ENCODE assay signal across 3 cellular contexts in the genomic region with DNA sequence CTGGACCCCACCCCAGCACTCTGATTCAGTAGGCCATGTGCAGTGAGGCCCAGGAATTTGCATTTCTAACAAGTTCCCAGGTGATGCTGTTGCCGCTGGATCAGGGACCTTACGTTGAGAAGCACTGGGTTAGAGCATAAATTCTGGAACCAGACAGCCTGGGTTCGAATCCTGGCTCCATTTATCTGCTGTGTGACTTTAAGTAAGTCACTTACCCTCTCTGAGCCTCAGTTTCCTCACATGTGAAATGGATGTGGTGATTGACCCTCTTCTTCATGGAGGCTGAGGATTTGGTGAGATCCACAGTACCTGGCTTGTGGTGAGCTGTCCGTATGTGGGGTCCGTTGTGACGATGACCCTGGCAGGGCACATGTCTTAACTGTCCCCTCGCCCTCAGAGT.
TF ChIP-seq lines count a peak whose summit lies in the region.

No MANE protein-coding gene starts in this region.

TF ChIP-seq in SK-N-SH, 30 proteins besides CTCF, POLR2A, EP300 and RAD21:
- no peak for TF ChIP-seq JUND (IDR thresholded peaks at IDR 0.05)
- TF ChIP-seq RFX5 (IDR thresholded peaks at IDR 0.05; ENCODE audit: low read length) = no peak
- no peak for TF ChIP-seq RCOR1 (IDR thresholded peaks at IDR 0.05; ENCODE audit: low read length)
- no peak for TF ChIP-seq FOXM1 (IDR thresholded peaks at IDR 0.05; ENCODE audit: low read depth)
- no peak for TF ChIP-seq NFIC (IDR thresholded peaks at IDR 0.05; ENCODE audit: borderline replicate concordance)

TF ChIP-seq in SK-N-SH treated with all-trans-retinoic acid at 6 μM for 48 hours, 23 proteins besides CTCF, POLR2A, EP300 and RAD21:
- no peak for TF ChIP-seq OSR1 (CRISPR knock-in tag; IDR thresholded peaks at IDR 0.05)

TF ChIP-seq in HepG2, 621 proteins besides CTCF, POLR2A, EP300 and RAD21:
- TF ChIP-seq ZNF589 (CRISPR knock-in tag; conservative IDR thresholded peaks at IDR 0.05) (no peak), ZNF768 (CRISPR knock-in tag; IDR thresholded peaks at IDR 0.05) (peak; percentile 88)
TF ChIP-seq in HepG2: peak in this region for 1.
